Comparison of ENCODE assay signal across 10 cellular contexts in the genomic region with DNA sequence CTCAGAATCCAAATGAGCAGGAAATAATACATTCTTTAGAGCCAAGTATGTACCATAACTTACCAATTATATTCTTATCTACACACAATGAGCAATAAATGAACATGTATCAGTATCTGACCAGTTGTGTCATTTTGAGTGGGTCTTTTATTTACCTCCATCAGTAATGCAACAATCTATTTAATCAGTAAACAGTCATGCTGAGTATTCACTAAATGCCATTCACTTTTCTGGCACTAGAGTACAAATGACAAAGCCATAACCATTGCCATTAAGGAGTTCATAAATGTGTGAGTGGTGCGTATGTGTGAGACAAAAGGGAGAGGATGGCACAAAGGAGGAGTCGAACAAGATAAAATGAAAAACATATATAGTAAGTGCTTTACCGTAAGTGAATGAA. TPM values are rescaled to one million over a fixed set of nuclear protein-coding genes. Genes with fewer than 3 reads are reported as not detected.
DNase-seq lines count a peak whose midpoint lies in the region; ATAC-seq and TF ChIP-seq lines count a peak whose summit lies in the region.
"Had no signal": no experiment of that assay in that cellular context is flagged by ENCODE, and none has a peak within 500 bp of the region (broad histone marks: within the 10 kb centered on the region; RNA-seq: fewer than 3 reads in every experiment).

No MANE protein-coding gene starts in this region.

- H3K27me3 ChIP-seq in HUES6 (ENCODE audit: control insufficient read depth, insufficient read depth, low read length) (no peaks in the 10 kb centered on the region), mesenchymal stem cell (ENCODE audit: control insufficient read depth in 1 of 2, insufficient read depth in 1 of 2, low read length in 2 of 2) (no peaks in the 10 kb centered on the region), body of pancreas (no peaks in the 10 kb centered on the region), heart left ventricle (no peaks in the 10 kb centered on the region)
- H3K27me3 ChIP-seq: ascending aorta had no signal

- H4K8ac ChIP-seq in mesenchymal stem cell (ENCODE audit: low read length), result no peak overlapping the region

- H3K4me1 ChIP-seq in HUES6 (ENCODE audit: control insufficient read depth, insufficient read depth, low read length) (0 out of 2 replicates have a peak, but pooled peaks cover 2% of the 10 kb centered on the region), mesenchymal stem cell (ENCODE audit: control insufficient read depth, insufficient read depth, low read depth, low read length) (peaks cover 1% of the 10 kb centered on the region), body of pancreas (peaks cover 23% of the 10 kb centered on the region), heart left ventricle (peaks cover 0 to 34% (median 25%) of the 10 kb centered on the region in 12 donors)

- no peak overlapping the region for H2BK5ac ChIP-seq in mesenchymal stem cell (ENCODE audit: low read depth, low read length, poor library complexity, severe bottlenecking)

- H2BK120ac ChIP-seq in mesenchymal stem cell (ENCODE audit: low read depth, low read length), result no peak overlapping the region

- H3K36me3 Mint-ChIP-seq in T-cell, result peaks cover 12% of the 10 kb centered on the region

- H3K18ac ChIP-seq in mesenchymal stem cell (ENCODE audit: low read depth in 1 of 2, low read length in 2 of 2), result no peak overlapping the region

- H2BK12ac ChIP-seq in mesenchymal stem cell (ENCODE audit: low read length in 2 of 2), result no peak overlapping the region

- peak overlapping the region; percentile 41 to 69 (median 54) for H3K4me3 Mint-ChIP-seq in T-cell

- H2AK5ac ChIP-seq in mesenchymal stem cell (ENCODE audit: low read length, severe bottlenecking), result no peak overlapping the region

- no peak for TF ChIP-seq CTCF in body of pancreas (IDR thresholded peaks at IDR 0.05)
- no peak for TF ChIP-seq CTCF in heart left ventricle (IDR thresholded peaks at IDR 0.05)

- no peak for ATAC-seq in T-cell (replicated peaks in 1 of 4)
- ATAC-seq in body of pancreas, result no peak
- no peak for ATAC-seq in heart left ventricle

- H3K4me1 Mint-ChIP-seq in T-cell, result peaks cover 43 to 50% (median 47%) of the 10 kb centered on the region in 3 donors

- POLR2A ChIA-PET in T-cell (lab: Charles Lee), result no interaction called here

- H3K36me3 ChIP-seq in HUES6 (ENCODE audit: control insufficient read depth, insufficient read depth, low read length), result peaks cover 18% of the 10 kb centered on the region
- peaks cover 0 to 9% of the 10 kb centered on the region in 2 experiments for H3K36me3 ChIP-seq in mesenchymal stem cell (ENCODE audit: control insufficient read depth in 1 of 2, insufficient read depth in 2 of 2, low read depth in 1 of 2, low read length in 2 of 2)
- no peaks in the 10 kb centered on the region for H3K36me3 ChIP-seq in body of pancreas (replicated peaks in 1 of 2; ENCODE audit: insufficient read depth in 1 of 2, low read depth in 2 of 2)
- H3K36me3 ChIP-seq in heart left ventricle, result peaks cover 0 to 9% (median 0%) of the 10 kb centered on the region in 9 donors
- H3K36me3 ChIP-seq: ascending aorta had no signal

- no peak for TF ChIP-seq POLR2A in body of pancreas (IDR thresholded peaks at IDR 0.05)
- no peak for TF ChIP-seq POLR2A in heart left ventricle (IDR thresholded peaks at IDR 0.05)

- H3K4me3 ChIP-seq in HUES6 (ENCODE audit: low read depth, low read length) (peak overlapping the region; percentile 77; the same call in 1 of the 2 replicates), mesenchymal stem cell (ENCODE audit: insufficient read depth in 1 of 2, low read depth in 1 of 2, low read length in 2 of 2) (peak overlapping the region in 1 of 2 experiments; percentile 99), body of pancreas (no peak overlapping the region), heart left ventricle (no peak overlapping the region)

- H4K91ac ChIP-seq in mesenchymal stem cell (ENCODE audit: low read length), result no peak overlapping the region

- no peaks in the 10 kb centered on the region for H3K9me3 Mint-ChIP-seq in T-cell

- no peaks in the 10 kb centered on the region for H3K79me1 ChIP-seq in mesenchymal stem cell (replicated peaks; ENCODE audit: low read length, poor library complexity, severe bottlenecking)

- no peaks in the 10 kb centered on the region for H3K9me3 ChIP-seq in HUES6 (ENCODE audit: control insufficient read depth, insufficient read depth, low read depth, low read length)
- no peaks in the 10 kb centered on the region for H3K9me3 ChIP-seq in mesenchymal stem cell (ENCODE audit: control insufficient read depth, low read length)
- H3K9me3 ChIP-seq in body of pancreas, result no peaks in the 10 kb centered on the region
- no peaks in the 10 kb centered on the region for H3K9me3 ChIP-seq in heart left ventricle
- H3K9me3 ChIP-seq: ascending aorta had no signal

- no peak overlapping the region for H2AFZ ChIP-seq in mesenchymal stem cell (ENCODE audit: low read depth, low read length)

- no peak overlapping the region for H3K4me2 ChIP-seq in mesenchymal stem cell (ENCODE audit: low read length, poor library complexity, severe bottlenecking)

- DNase-seq in DMS53 (lab: John Stamatoyannopoulos, UW) (peak; percentile 82), T-cell (no peak), mesenchymal stem cell (no peak), body of pancreas (no peak), epidermal melanocyte (ENCODE audit: insufficient read length, low spot score) (no peak), heart left ventricle (no peak)
- DNase-seq: activated CD4-positive, CD25-positive, alpha-beta regulatory T cell treated with anti-CD3 and anti-CD28 coated beads, Interleukin-2, amount 50 U/mL, for 72 hours; RPMI8226 had no signal

- no peak overlapping the region for H3K23ac ChIP-seq in mesenchymal stem cell (ENCODE audit: low read length in 2 of 2)

- intact Hi-C loops in body of pancreas (cut with DNase I), result no loop called here
- intact Hi-C loops in heart left ventricle (cut with DNase I), result loop anchor here in 1 of 10 donors (10.0 kb wide), 1 partner anchor 1106 kb away; a partner anchor contains a TSS

- H3K27me3 Mint-ChIP-seq in T-cell, result peaks cover 4 to 8% of the 10 kb centered on the region in 2 donors

- H3K14ac ChIP-seq in mesenchymal stem cell (ENCODE audit: low read length in 2 of 2), result no peak overlapping the region

- 98% methylated on average over 3 of the region's 3 CpGs for WGBS in mesenchymal stem cell
- WGBS in body of pancreas, 2 donors, result 86 to 94% methylated on average over 3 of the region's 3 CpGs
- 94 to 98% (median 96%) methylated on average over 3 of the region's 3 CpGs for WGBS in heart left ventricle, 4 donors

- CTCF ChIA-PET in T-cell (lab: Charles Lee), result no interaction called here

- no peak overlapping the region for H3K4ac ChIP-seq in mesenchymal stem cell (ENCODE audit: low read depth in 1 of 2, low read length in 2 of 2)

- H3K27ac ChIP-seq in HUES6 (ENCODE audit: low read depth, low read length), result no peak overlapping the region
- H3K27ac ChIP-seq in mesenchymal stem cell (ENCODE audit: low read length, poor library complexity, severe bottlenecking), result no peak overlapping the region
- H3K27ac ChIP-seq in body of pancreas, result no peak overlapping the region
- no peak overlapping the region for H3K27ac ChIP-seq in heart left ventricle

- H2BK15ac ChIP-seq in mesenchymal stem cell (ENCODE audit: low read depth, poor library complexity, severe bottlenecking), result no peak overlapping the region

- peak overlapping the region; percentile 44 to 72 for H3K27ac Mint-ChIP-seq in T-cell

- no peak overlapping the region for H3K9ac ChIP-seq in HUES6 (ENCODE audit: low read length)
- H3K9ac ChIP-seq in mesenchymal stem cell (ENCODE audit: low read length), result peak overlapping the region; percentile 99

RNA-seq across cellular contexts. Expression of a gene that starts 1.5 kb away (rescaled TPM):
- total RNA-seq in T-cell (100 to 1,000 TPM in 1 of 5 donors, 10 to 100 TPM in 4; 47.4 to 101 (median 55.4) TPM), body of pancreas (10 to 100 TPM; 24.1 to 28.5 TPM), heart left ventricle (100 to 1,000 TPM in 6 of 9 donors, 10 to 100 TPM in 3; 61.6 to 176 (median 111) TPM)
- 205 TPM for polyA plus RNA-seq in mesenchymal stem cell (2013, experiment 1 of 2)
- 207 TPM for polyA plus RNA-seq in mesenchymal stem cell (2013, experiment 2 of 2)
- 100 to 1,000 TPM; 148 to 237 TPM for polyA plus RNA-seq in heart left ventricle

RNA-seq across cellular contexts. Expression of a gene that starts 30.4 kb away (rescaled TPM):
- total RNA-seq in T-cell (10 to 100 TPM; 11.0 to 13.4 (median 11.6) TPM), body of pancreas (10 to 100 TPM in 1 of 2 donors, 1 to 10 TPM in 1; 4.9 to 19.7 TPM), heart left ventricle (10 to 100 TPM; 21.4 to 44.3 (median 23.8) TPM)
- 13.8 TPM for polyA plus RNA-seq in mesenchymal stem cell (2013, experiment 1 of 2)
- 14.0 TPM for polyA plus RNA-seq in mesenchymal stem cell (2013, experiment 2 of 2)
- polyA plus RNA-seq in heart left ventricle, result 10 to 100 TPM; 19.0 to 30.6 TPM
